Comparison of ENCODE assay signal across 8 cellular contexts in genomic region chr1:18883636-18884418, GRCh38. TPM values are rescaled to one million over a fixed set of nuclear protein-coding genes. Genes with fewer than 3 reads are reported as not detected.
A peak's percentile ranks its signal among the peaks of the same experiment; 100 is the strongest.
DNase-seq lines count a peak whose midpoint lies in the region; ATAC-seq, FAIRE-seq and TF ChIP-seq lines count a peak whose summit lies in the region.

No MANE protein-coding gene starts in this region.

- FAIRE-seq in endothelial cell of umbilical vein (lab: Jason Lieb, UNC), result peak; percentile 88

- H3K27ac ChIP-seq in endothelial cell of umbilical vein (ENCODE audit: insufficient read depth, low read depth, low read length), result no peak overlapping the region
- H3K27ac ChIP-seq in naive thymus-derived CD4-positive, alpha-beta T cell (ENCODE audit: low read depth, low read length), result no peak overlapping the region

- no peaks in the 10 kb centered on the region for H3K36me3 Mint-ChIP-seq in naive thymus-derived CD4-positive, alpha-beta T cell

- no peaks in the 10 kb centered on the region for H3K9me1 ChIP-seq in endothelial cell of umbilical vein (replicated peaks; ENCODE audit: control insufficient read depth, extremely low read depth, insufficient read depth, low read length)

- no peaks in the 10 kb centered on the region for H3K4me1 Mint-ChIP-seq in naive thymus-derived CD4-positive, alpha-beta T cell

- no peak overlapping the region for H3K4me2 ChIP-seq in endothelial cell of umbilical vein (ENCODE audit: insufficient read depth, low read length)

- BruUV-seq in endothelial cell of umbilical vein (replicated peaks; lab: Mats Ljungman, UMichigan), result no TSS peak

- H3K27me3 ChIP-seq in endothelial cell of umbilical vein (ENCODE audit: control insufficient read depth in 2 of 2, insufficient read depth in 2 of 2, low read length in 2 of 2), result no peaks in the 10 kb centered on the region
- H3K27me3 ChIP-seq in naive thymus-derived CD4-positive, alpha-beta T cell (ENCODE audit: control insufficient read depth in 2 of 2, insufficient read depth in 2 of 2, low read length in 2 of 2), result no peaks in the 10 kb centered on the region

- no peaks in the 10 kb centered on the region for H4K20me1 ChIP-seq in endothelial cell of umbilical vein (replicated peaks; ENCODE audit: control insufficient read depth, extremely low read depth, insufficient read depth, low read length)

- no peaks in the 10 kb centered on the region for H3K4me1 ChIP-seq in endothelial cell of umbilical vein (ENCODE audit: control insufficient read depth, extremely low read depth, insufficient read depth, low read length)
- no peaks in the 10 kb centered on the region for H3K4me1 ChIP-seq in naive thymus-derived CD4-positive, alpha-beta T cell (ENCODE audit: control insufficient read depth in 2 of 2, insufficient read depth in 2 of 2, low read length in 2 of 2)

- dilution Hi-C loops in endothelial cell of umbilical vein (cut with MboI; ENCODE audit: extremely low pct_ligation_motif_present, low sequenced_read_pairs), result no loop called here

- no peaks in the 10 kb centered on the region for H3K9me3 ChIP-seq in endothelial cell of umbilical vein (replicated peaks; ENCODE audit: control insufficient read depth, insufficient read depth, low read length)
- H3K9me3 ChIP-seq in naive thymus-derived CD4-positive, alpha-beta T cell (ENCODE audit: control insufficient read depth in 2 of 3, low read length in 3 of 3), result no peaks in the 10 kb centered on the region

- CTCF ChIA-PET in endothelial cell of umbilical vein (lab: Charles Lee), result interaction anchor here (0.6 to 5.2 kb wide), 39 partner anchors 8 to 286 kb away, joined by 3 to 114 read pairs (median 6); partner anchors contain the start of gene ALDH4A1
- CTCF ChIA-PET in naive thymus-derived CD4-positive, alpha-beta T cell (lab: Charles Lee), result interaction anchor here (0.7 to 2.6 kb wide), 20 partner anchors 10 to 367 kb away, joined by 3 to 19 read pairs (median 4); partner anchors contain the start of gene EMC1

- no peak overlapping the region for H3K27ac Mint-ChIP-seq in naive thymus-derived CD4-positive, alpha-beta T cell

- POLR2A ChIA-PET in endothelial cell of umbilical vein (lab: Charles Lee), result interaction anchor here (0.6 kb wide), 1 partner anchor 225 kb away, joined by 3 read pairs; no protein-coding TSS in a partner anchor
- POLR2A ChIA-PET in naive thymus-derived CD4-positive, alpha-beta T cell (lab: Charles Lee), result no interaction called here

- H3K36me3 ChIP-seq in endothelial cell of umbilical vein (ENCODE audit: control insufficient read depth in 2 of 2, extremely low read depth in 1 of 2, insufficient read depth in 2 of 2, low read length in 2 of 2), result peaks cover 0 to 4% of the 10 kb centered on the region in 2 experiments
- peaks cover 0 to 7% (median 0%) of the 10 kb centered on the region in 3 experiments for H3K36me3 ChIP-seq in naive thymus-derived CD4-positive, alpha-beta T cell (ENCODE audit: control insufficient read depth in 2 of 3, insufficient read depth in 3 of 3, low read length in 3 of 3)

- H3K27me3 Mint-ChIP-seq in naive thymus-derived CD4-positive, alpha-beta T cell, result no peaks in the 10 kb centered on the region

- DNase-seq in AG08396 (ENCODE audit: low spot score) (peak; percentile 81), GM19238 (ENCODE audit: insufficient read length, low spot score) (peak; percentile 51), NCI-H82 treated with DMSO at 0.1 percent for 48 hours (lab: John Stamatoyannopoulos, UW; ENCODE audit: unreplicated experiment) (peak; percentile 26), endothelial cell of umbilical vein (ENCODE audit: low read depth, low spot score) (peak; percentile 78)
- peak; percentile 38 to 54 (median 42) for DNase-seq in activated CD8-positive, alpha-beta memory T cell treated with anti-CD3 and anti-CD28 coated beads for 48 hours (ENCODE audit: low read depth in 2 of 3, low spot score in 2 of 3)
- DNase-seq in naive thymus-derived CD4-positive, alpha-beta T cell, result peak; percentile 40 to 70 (median 57)
- DNase-seq in stimulated activated CD8-positive, alpha-beta memory T cell treated with anti-CD3 and anti-CD28 coated beads, Interleukin-7, amount 100 ng/mL, for 4 hours (ENCODE audit: low read depth in 2 of 2), result peak; percentile 42 to 46

- peak; percentile 85 for ATAC-seq in naive thymus-derived CD4-positive, alpha-beta T cell
- no peak for ATAC-seq in GM21786 (IDR thresholded peaks at IDR 0.05; ENCODE audit: unreplicated experiment)

- H3K79me2 ChIP-seq in endothelial cell of umbilical vein (ENCODE audit: control insufficient read depth, insufficient read depth, low read length), result no peaks in the 10 kb centered on the region

- H2AFZ ChIP-seq in endothelial cell of umbilical vein (ENCODE audit: low read depth, low read length), result no peak overlapping the region

- intact Hi-C loops in endothelial cell of umbilical vein (cut with micrococcal nuclease), result loop anchor here (1.0 kb wide), 6 partner anchors 23 to 229 kb away; no protein-coding TSS in a partner anchor
- intact Hi-C loops in naive thymus-derived CD4-positive, alpha-beta T cell (cut with micrococcal nuclease), result loop anchor here (1.0 kb wide), 5 partner anchors 23 to 357 kb away; no protein-coding TSS in a partner anchor

- TF ChIP-seq POLR2A in endothelial cell of umbilical vein (IDR thresholded peaks at IDR 0.05; ENCODE audit: low read depth, low read length), result no peak

- H3K4me3 ChIP-seq in endothelial cell of umbilical vein (replicated peaks in 1 of 3; ENCODE audit: insufficient read depth in 1 of 3, low read depth in 1 of 3, low read length in 3 of 3), result no peak overlapping the region
- no peak overlapping the region for H3K4me3 ChIP-seq in naive thymus-derived CD4-positive, alpha-beta T cell (ENCODE audit: low read length)

- no peak overlapping the region for H3K4me3 Mint-ChIP-seq in naive thymus-derived CD4-positive, alpha-beta T cell

- H3K9me3 Mint-ChIP-seq in naive thymus-derived CD4-positive, alpha-beta T cell, result no peaks in the 10 kb centered on the region

- TF ChIP-seq CTCF in endothelial cell of umbilical vein (IDR thresholded peaks at IDR 0.05; ENCODE audit: extremely low read depth in 1 of 2, insufficient read depth in 1 of 2, low read depth in 1 of 2, low read length in 2 of 2), result peak; percentile 81 to 95

- H3K9ac ChIP-seq in endothelial cell of umbilical vein (replicated peaks; ENCODE audit: extremely low read depth, insufficient read depth, low read length), result no peak overlapping the region

TF ChIP-seq in endothelial cell of umbilical vein, 7 proteins besides CTCF, POLR2A, EP300 and RAD21:
- TF ChIP-seq FOS (IDR thresholded peaks at IDR 0.05; ENCODE audit: borderline replicate concordance, insufficient read depth, low read length), result no peak

RNA-seq across cellular contexts. Expression of gene ALDH4A1, which starts 18.5 kb away (rescaled TPM):
- total RNA-seq in endothelial cell of umbilical vein, result 17.4 and 18.6 TPM in 2 replicates
- 18.5 and 19.7 TPM in 2 replicates for polyA plus RNA-seq in endothelial cell of umbilical vein
- polyA plus RNA-seq in endothelial cell of umbilical vein (2011; cell fraction: cytosol; rRNA removed), result 14.8 and 15.4 TPM in 2 replicates
- 25.8 and 26.6 TPM in 2 replicates for polyA plus RNA-seq in endothelial cell of umbilical vein (2011; cell fraction: nucleus; rRNA removed)
- 8.9 and 11.3 TPM in 2 replicates for polyA plus RNA-seq in endothelial cell of umbilical vein (2012)
- 10.3 and 20.1 TPM in 2 replicates for polyA minus RNA-seq in endothelial cell of umbilical vein
- polyA minus RNA-seq in endothelial cell of umbilical vein (2011; cell fraction: cytosol; rRNA and poly(A)+ RNA removed), result 10.5 TPM
- polyA minus RNA-seq in endothelial cell of umbilical vein (2011; cell fraction: nucleus; rRNA and poly(A)+ RNA removed), result 8.3 and 28.2 TPM in 2 replicates
- total RNA-seq in naive thymus-derived CD4-positive, alpha-beta T cell, result 1 to 10 TPM; 1.3 to 3.2 (median 1.6) TPM
- 1 to 10 TPM in 1 of 2 donors, under 1 TPM in 1; 0.94 to 1.3 TPM for polyA plus RNA-seq in naive thymus-derived CD4-positive, alpha-beta T cell

RNA-seq across cellular contexts. Expression of gene TAS1R2, which starts 24.4 kb away (rescaled TPM):
- not detected in 2 replicates for total RNA-seq in endothelial cell of umbilical vein
- polyA plus RNA-seq in endothelial cell of umbilical vein, result not detected in 2 replicates
- polyA plus RNA-seq in endothelial cell of umbilical vein (2011; cell fraction: cytosol; rRNA removed), result not detected in 2 replicates
- polyA plus RNA-seq in endothelial cell of umbilical vein (2011; cell fraction: nucleus; rRNA removed), result not detected in 2 replicates
- polyA plus RNA-seq in endothelial cell of umbilical vein (2012), result not detected in 2 replicates
- polyA minus RNA-seq in endothelial cell of umbilical vein, result not detected in 2 replicates
- polyA minus RNA-seq in endothelial cell of umbilical vein (2011; cell fraction: cytosol; rRNA and poly(A)+ RNA removed), result not detected
- not detected in 2 replicates for polyA minus RNA-seq in endothelial cell of umbilical vein (2011; cell fraction: nucleus; rRNA and poly(A)+ RNA removed)
- total RNA-seq in naive thymus-derived CD4-positive, alpha-beta T cell, result not detected
- polyA plus RNA-seq in naive thymus-derived CD4-positive, alpha-beta T cell, result not detected

Comparison
In these comparisons a context has a peak if more than half of its experiments do, and no peak if none do; other contexts are left out.
1. DNase-seq: peak in every context shown above with its lines; median percentile 81 in AG08396; 78 in endothelial cell of umbilical vein; 57 in naive thymus-derived CD4-positive, alpha-beta T cell; 51 in GM19238; 44 in stimulated activated CD8-positive, alpha-beta memory T cell treated with anti-CD3 and anti-CD28 coated beads, Interleukin-7, amount 100 ng/mL, for 4 hours; 42 in activated CD8-positive, alpha-beta memory T cell treated with anti-CD3 and anti-CD28 coated beads for 48 hours; 26 in NCI-H82 treated with DMSO at 0.1 percent for 48 hours.